In genomic region chr17:9839433-9839832, GRCh38 we compare ENCODE assay signal across 2 cellular contexts.
TF ChIP-seq lines count a peak whose summit lies in the region.

No MANE protein-coding gene starts in this region.

TF ChIP-seq in A549, 52 proteins besides CTCF, POLR2A, EP300 and RAD21 (continued from another document):
- TF ChIP-seq ATOH8 (CRISPR knock-in tag; IDR thresholded peaks at IDR 0.05; ENCODE audit: low read depth) (no peak), SMC3 (IDR thresholded peaks at IDR 0.05) (peak; percentile 50)

TF ChIP-seq in HEK293T, 16 proteins besides CTCF, POLR2A, EP300 and RAD21 (continued from another document):
- no peak for TF ChIP-seq ELF4 (IDR thresholded peaks at IDR 0.05)
- TF ChIP-seq CTBP1 (IDR thresholded peaks at IDR 0.05; ENCODE audit: borderline replicate concordance), result no peak
- no peak for TF ChIP-seq BHLHE40 (IDR thresholded peaks at IDR 0.05; ENCODE audit: borderline replicate concordance)
- TF ChIP-seq PKNOX1 (IDR thresholded peaks at IDR 0.05), result no peak
- no peak for TF ChIP-seq FOXK2 (IDR thresholded peaks at IDR 0.05)
- TF ChIP-seq LEF1 (IDR thresholded peaks at IDR 0.05; ENCODE audit: borderline replicate concordance), result no peak
- TF ChIP-seq ARNT (IDR thresholded peaks at IDR 0.05), result no peak
- no peak for TF ChIP-seq NFRKB (IDR thresholded peaks at IDR 0.05)
